Comparison of ENCODE assay signal across 20 cellular contexts in the genomic region with DNA sequence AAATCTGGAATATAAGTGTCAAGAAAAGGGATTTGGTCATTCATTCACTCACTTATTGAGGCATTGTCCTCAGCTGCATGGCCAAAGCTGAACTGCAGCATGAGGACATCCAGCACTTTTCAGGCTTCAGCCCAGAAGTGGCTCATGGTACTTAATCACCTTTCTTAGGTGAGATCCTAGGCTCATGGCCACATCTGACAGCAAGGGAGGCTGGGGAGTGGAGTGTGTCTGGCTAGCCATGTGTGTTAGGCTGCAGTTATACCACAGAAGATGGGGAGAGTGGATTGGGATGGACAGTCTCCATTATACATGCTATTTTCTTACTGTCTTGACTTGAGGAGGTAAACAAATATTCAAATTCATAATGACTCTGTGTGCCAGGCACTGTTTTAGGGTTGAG.
"Had no signal": no experiment of that assay in that cellular context is flagged by ENCODE, and none has a peak within 500 bp of the region (broad histone marks: within the 10 kb centered on the region; RNA-seq: fewer than 3 reads in every experiment).

No MANE protein-coding gene starts in this region.

- H3K27ac Mint-ChIP-seq: dendritic cell treated with granulocyte-macrophage colony-stimulating factor and Interleukin-4, amounts not matched to agents 40 ng/mL and 50 ng/mL, for 4 days; mesothelial cell of epicardium had no signal

- H3K27me3 Mint-ChIP-seq: dendritic cell treated with granulocyte-macrophage colony-stimulating factor and Interleukin-4, amounts not matched to agents 40 ng/mL and 50 ng/mL, for 4 days had no signal

- H3K4me3 ChIP-seq: colonic mucosa, esophagus squamous epithelium, gastrocnemius medialis, heart right ventricle, left lung, lower lobe of right lung, mucosa of descending colon had no signal

- H3K36me3 ChIP-seq: colonic mucosa, esophagus squamous epithelium, gastrocnemius medialis, heart right ventricle, left lung, lower lobe of right lung had no signal

- H3K4me1 Mint-ChIP-seq: mesothelial cell of epicardium had no signal

- H3K4me3 Mint-ChIP-seq: dendritic cell treated with granulocyte-macrophage colony-stimulating factor and Interleukin-4, amounts not matched to agents 40 ng/mL and 50 ng/mL, for 4 days; mesothelial cell of epicardium had no signal

- H3K9me3 Mint-ChIP-seq: dendritic cell treated with granulocyte-macrophage colony-stimulating factor and Interleukin-4, amounts not matched to agents 40 ng/mL and 50 ng/mL, for 4 days; mesothelial cell of epicardium had no signal

- H3K27ac ChIP-seq: colonic mucosa, esophagus squamous epithelium, gastrocnemius medialis, heart right ventricle, left lung, lower lobe of right lung had no signal

- H3K36me3 Mint-ChIP-seq: mesothelial cell of epicardium had no signal

- DNase-seq: colonic mucosa; cortex of kidney; effector CD4-positive, alpha-beta T cell; effector memory CD4-positive, alpha-beta T cell; esophagus squamous epithelium; foreskin fibroblast; foreskin melanocyte; gastrocnemius medialis; glutamatergic neuron; head of caudate nucleus; heart right ventricle; hippocampal formation; left cardiac atrium; left lung; left ventricle myocardium superior; lower lobe of right lung; mesenchymal stem cell; mucosa of descending colon had no signal

- H3K27me3 ChIP-seq: colonic mucosa, esophagus squamous epithelium, gastrocnemius medialis, left lung had no signal

- H3K9me3 ChIP-seq: colonic mucosa, esophagus squamous epithelium, gastrocnemius medialis, heart right ventricle, left lung, lower lobe of right lung, mucosa of descending colon had no signal

- H3K4me1 ChIP-seq: colonic mucosa, esophagus squamous epithelium, gastrocnemius medialis, heart right ventricle, left lung, lower lobe of right lung had no signal
